In the genomic region with DNA sequence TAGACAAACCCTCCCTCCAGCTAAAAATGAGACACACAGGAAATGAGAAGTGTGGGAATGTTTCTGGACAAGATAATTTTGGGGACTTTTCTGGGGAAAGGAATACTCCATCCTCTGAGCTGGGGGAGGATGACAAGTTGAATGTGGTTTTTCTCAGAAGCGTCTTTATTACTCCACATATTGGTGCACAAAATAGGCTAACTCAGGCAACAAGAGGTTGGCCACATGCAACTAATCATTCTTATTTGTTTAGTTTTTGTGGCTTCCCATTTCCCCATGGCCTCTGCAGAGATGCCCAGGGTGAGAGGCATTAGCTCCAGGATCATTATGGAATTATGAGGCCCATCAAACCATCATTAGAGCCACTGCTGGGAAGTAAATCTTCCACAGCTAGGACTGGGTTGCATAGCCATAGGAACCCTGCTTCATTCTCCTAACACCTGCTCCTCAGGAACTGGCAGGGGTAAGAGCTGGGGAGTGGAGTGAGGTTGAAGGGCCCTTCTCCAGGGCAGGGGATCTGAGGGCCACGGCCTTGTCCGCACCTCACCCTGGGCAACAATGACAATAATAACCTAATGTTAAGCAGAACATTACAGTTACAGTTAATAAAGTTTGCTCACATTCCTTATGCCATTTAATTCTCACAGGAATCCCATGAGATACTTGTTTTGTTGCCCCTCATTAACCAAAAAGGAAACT, we compare ENCODE assay signal across 24 cellular contexts.
"Had no signal": no experiment of that assay in that cellular context is flagged by ENCODE, and none has a peak within 500 bp of the region (broad histone marks: within the 10 kb centered on the region; RNA-seq: fewer than 3 reads in every experiment).

No MANE protein-coding gene starts in this region.

- H3K36me3 Mint-ChIP-seq: memory B cell; naive thymus-derived CD4-positive, alpha-beta T cell had no signal

- H3K9me3 Mint-ChIP-seq: activated CD4-positive, alpha-beta memory T cell treated with anti-CD3 and anti-CD28 coated beads, Interleukin-2, amount 10 ng/mL, durations not matched to agents 7 days and 5 days; activated CD4-positive, alpha-beta T cell treated with anti-CD3 and anti-CD28 coated beads, Interleukin-2, amount 10 ng/mL, durations not matched to agents 7 days and 5 days; activated T-cell treated with anti-CD3 and anti-CD28 coated beads, Interleukin-2, amount 50 U/mL, for 4 hours; activated T-helper 17 cell treated with anti-CD3 and anti-CD28 coated beads, Interleukin-2, amount 50 U/mL, for 72 hours; effector memory CD8-positive, alpha-beta T cell; memory B cell; naive thymus-derived CD4-positive, alpha-beta T cell had no signal

- H3K27ac Mint-ChIP-seq: activated CD4-positive, alpha-beta memory T cell treated with anti-CD3 and anti-CD28 coated beads, Interleukin-2, amount 10 ng/mL, durations not matched to agents 7 days and 5 days; activated CD4-positive, alpha-beta T cell treated with anti-CD3 and anti-CD28 coated beads, Interleukin-2, amount 10 ng/mL, durations not matched to agents 7 days and 5 days; activated T-helper 17 cell treated with anti-CD3 and anti-CD28 coated beads, Interleukin-2, amount 50 U/mL, for 72 hours; effector memory CD8-positive, alpha-beta T cell; memory B cell; naive thymus-derived CD4-positive, alpha-beta T cell had no signal

- H3K4me1 Mint-ChIP-seq: activated CD4-positive, alpha-beta memory T cell treated with anti-CD3 and anti-CD28 coated beads, Interleukin-2, amount 10 ng/mL, durations not matched to agents 7 days and 5 days; activated CD4-positive, alpha-beta T cell treated with anti-CD3 and anti-CD28 coated beads, Interleukin-2, amount 10 ng/mL, durations not matched to agents 7 days and 5 days; activated T-helper 17 cell treated with anti-CD3 and anti-CD28 coated beads, Interleukin-2, amount 50 U/mL, for 72 hours had no signal

- DNase-seq: activated CD4-positive, alpha-beta memory T cell treated with anti-CD3 and anti-CD28 coated beads, Interleukin-2, amount 10 ng/mL, durations not matched to agents 7 days and 5 days; activated CD4-positive, alpha-beta T cell treated with anti-CD3 and anti-CD28 coated beads, Interleukin-2, amount 10 ng/mL, durations not matched to agents 7 days and 5 days; activated CD4-positive, CD25-positive, alpha-beta regulatory T cell treated with anti-CD3 and anti-CD28 coated beads, Interleukin-2, amount 50 U/mL, for 72 hours; activated gamma-delta T cell treated with Interleukin-2 at 50 U/mL for 16 hours; activated naive CD4-positive, alpha-beta T cell treated with anti-CD3 and anti-CD28 coated beads, Interleukin-2, amount 50 U/mL, for 16 hours; activated T-cell treated with anti-CD3 and anti-CD28 coated beads, Interleukin-2, amount 50 U/mL, for 4 hours; amniotic stem cell; brain microvascular endothelial cell; dorsolateral prefrontal cortex; effector memory CD8-positive, alpha-beta T cell; erythroblast; kidney; left colon; midbrain; naive thymus-derived CD4-positive, alpha-beta T cell; pancreas; retina; stimulated activated CD4-positive, alpha-beta T cell treated with anti-CD3 and anti-CD28 coated beads, Interleukin-12 subunit alpha, Interleukin-12 subunit beta, amount 100 ng/mL, for 4 hours; stimulated activated CD4-positive, alpha-beta T cell treated with anti-CD3 and anti-CD28 coated beads, Interleukin-4, amount 100 ng/mL, for 1 hour; stimulated activated naive CD8-positive, alpha-beta T cell treated with anti-CD3 and anti-CD28 coated beads, Interleukin-15, Interleukin-2, amounts not matched to agents 100 U/mL and 50 U/mL, for 24 hours; trophoblast cell; uterus had no signal

- H3K27me3 Mint-ChIP-seq: activated CD4-positive, alpha-beta memory T cell treated with anti-CD3 and anti-CD28 coated beads, Interleukin-2, amount 10 ng/mL, durations not matched to agents 7 days and 5 days; activated T-helper 17 cell treated with anti-CD3 and anti-CD28 coated beads, Interleukin-2, amount 50 U/mL, for 72 hours; memory B cell; naive thymus-derived CD4-positive, alpha-beta T cell had no signal

- H3K4me3 Mint-ChIP-seq: activated CD4-positive, alpha-beta memory T cell treated with anti-CD3 and anti-CD28 coated beads, Interleukin-2, amount 10 ng/mL, durations not matched to agents 7 days and 5 days; activated CD4-positive, alpha-beta T cell treated with anti-CD3 and anti-CD28 coated beads, Interleukin-2, amount 10 ng/mL, durations not matched to agents 7 days and 5 days; activated T-cell treated with anti-CD3 and anti-CD28 coated beads, Interleukin-2, amount 50 U/mL, for 4 hours; activated T-helper 17 cell treated with anti-CD3 and anti-CD28 coated beads, Interleukin-2, amount 50 U/mL, for 72 hours; effector memory CD8-positive, alpha-beta T cell; memory B cell; naive thymus-derived CD4-positive, alpha-beta T cell had no signal
